ENCODE assay signal across 23 cellular contexts in genomic region chr18:39296293-39296888, GRCh38.
"Had no signal": no experiment of that assay in that cellular context is flagged by ENCODE, and none has a peak within 500 bp of the region (broad histone marks: within the 10 kb centered on the region; RNA-seq: fewer than 3 reads in every experiment).

No MANE protein-coding gene starts in this region.

- ATAC-seq: activated CD4-positive, CD25-positive, alpha-beta regulatory T cell treated with anti-CD3 and anti-CD28 coated beads, Interleukin-2, amount 50 U/mL, for 24 hours; activated T-helper 17 cell treated with anti-CD3 and anti-CD28 coated beads, Interleukin-2, amount 50 U/mL, for 72 hours; Panc1; SK-N-SH treated with all-trans-retinoic acid at 6 μM for 48 hours had no signal

- DNase-seq: activated CD4-positive, alpha-beta memory T cell treated with anti-CD3 and anti-CD28 coated beads for 36 hours; activated CD4-positive, alpha-beta T cell treated with anti-CD3 and anti-CD28 coated beads, Interleukin-2, amount 10 ng/mL, durations not matched to agents 7 days and 5 days; activated CD8-positive, alpha-beta memory T cell treated with anti-CD3 and anti-CD28 coated beads for 24 hours; activated gamma-delta T cell; activated naive CD4-positive, alpha-beta T cell treated with anti-CD3 and anti-CD28 coated beads for 36 hours; activated T-cell treated with anti-CD3 and anti-CD28 coated beads, Interleukin-2, amount 50 U/mL, for 48 hours; amygdala; brain microvascular endothelial cell; Karpas-422; MM.1S; NCI-H1105; NCI-H1436; NCI-H1694 treated with DMSO at 0.1 percent for 48 hours; NCI-H2029 treated with DMSO at 0.1 percent for 48 hours; NCI-H345; NCI-H510A; NCI-H526 treated with DMSO at 0.1 percent for 48 hours; NCI-H82; SHP77 had no signal
